8 cellular contexts compared by ENCODE assay signal in the genomic region with DNA sequence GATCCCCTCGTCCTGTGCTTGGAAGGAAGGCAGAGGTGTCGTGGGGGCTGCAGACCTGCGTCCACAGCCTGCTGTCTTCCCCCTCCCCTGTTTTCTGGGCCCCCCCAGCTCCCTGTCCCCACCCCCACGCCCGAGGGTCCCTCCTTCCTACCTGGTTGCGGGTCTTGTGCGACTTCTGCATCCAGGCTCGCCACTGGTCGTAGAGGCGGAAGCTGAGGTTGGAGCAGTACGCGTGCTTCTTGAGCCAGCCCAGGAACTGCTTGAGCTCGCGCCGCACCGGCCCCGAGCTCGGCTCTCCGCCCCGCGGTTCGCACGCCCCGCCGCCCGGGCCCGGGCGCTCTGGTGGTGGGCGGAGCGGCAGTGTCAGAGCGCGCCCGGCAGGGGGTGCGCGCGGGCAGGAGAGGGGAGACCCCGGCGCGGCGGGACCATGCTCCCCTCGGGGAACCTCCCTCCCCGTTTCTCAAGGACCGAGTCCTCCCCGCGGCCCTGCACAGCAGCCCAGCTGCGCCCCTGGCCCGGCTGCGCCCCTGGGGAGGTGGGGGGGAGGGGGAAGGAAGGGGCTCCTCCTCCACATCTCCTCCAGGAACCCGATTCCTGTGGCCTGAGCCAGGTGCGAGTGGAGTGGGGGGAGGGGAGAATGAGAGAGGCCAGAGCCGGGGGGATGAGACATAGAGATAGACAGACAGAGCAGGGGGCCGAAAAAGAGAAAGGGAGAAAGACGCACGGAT. TPM values are rescaled to one million over a fixed set of nuclear protein-coding genes. Genes with fewer than 3 reads are reported as not detected.
DNase-seq lines count a peak whose midpoint lies in the region; ATAC-seq and TF ChIP-seq lines count a peak whose summit lies in the region.

No MANE protein-coding gene starts in this region.

- no peak for TF ChIP-seq POLR2A in upper lobe of left lung (IDR thresholded peaks at IDR 0.05)

- TF ChIP-seq EP300 in upper lobe of left lung (IDR thresholded peaks at IDR 0.05): no peak

- WGBS in upper lobe of left lung, 2 donors: 1 to 8% methylated on average over 8 to 40 of the region's 54 CpGs

- H3K27ac Mint-ChIP-seq in activated naive CD4-positive, alpha-beta T cell treated with anti-CD3 and anti-CD28 coated beads, Interleukin-2, amount 50 U/mL, for 72 hours: no peak overlapping the region

- H3K27ac ChIP-seq in KOPT-K1 (ENCODE audit: low read depth, low read length, poor library complexity, severe bottlenecking): peak overlapping the region; percentile 31
- H3K27ac ChIP-seq in cardiac muscle cell: no peak overlapping the region
- H3K27ac ChIP-seq in upper lobe of left lung: peak overlapping the region in 3 of 4 donors; percentile 3 to 60 (median 24)

- DNase-seq in SHP77 (lab: John Stamatoyannopoulos, UW) (peak; percentile 65 to 67), SHP77 treated with DMSO at 0.1 percent for 48 hours (lab: John Stamatoyannopoulos, UW) (no peak), SKM-1 treated with dmso at 0.1 percent for 144 hours (lab: John Stamatoyannopoulos, UW; ENCODE audit: unreplicated experiment) (peak; percentile 49), cardiac muscle cell (ENCODE audit: low read depth in 1 of 2, low spot score in 1 of 2) (peak; percentile 90 to 92), posterior vena cava (ENCODE audit: low spot score) (peak; percentile 91), upper lobe of left lung (peak; percentile 77 to 96)
- peak; percentile 67 to 88 for DNase-seq in activated naive CD4-positive, alpha-beta T cell treated with anti-CD3 and anti-CD28 coated beads, Interleukin-2, amount 50 U/mL, for 72 hours (ENCODE audit: low spot score in 2 of 2)

- H3K36me3 ChIP-seq in KOPT-K1 (ENCODE audit: insufficient read depth, low read length): peaks cover 8% of the 10 kb centered on the region; the same call in 1 of the 2 replicates
- H3K36me3 ChIP-seq in cardiac muscle cell: no peaks in the 10 kb centered on the region
- H3K36me3 ChIP-seq in upper lobe of left lung: peaks cover 0 to 15% (median 9%) of the 10 kb centered on the region in 4 donors

- H3K4me1 ChIP-seq in cardiac muscle cell (ENCODE audit: low read depth) (no peaks in the 10 kb centered on the region), upper lobe of left lung (peaks cover 26 to 41% (median 30%) of the 10 kb centered on the region in 4 donors)

- no peaks in the 10 kb centered on the region for H3K36me3 Mint-ChIP-seq in activated naive CD4-positive, alpha-beta T cell treated with anti-CD3 and anti-CD28 coated beads, Interleukin-2, amount 50 U/mL, for 72 hours

- H3K27me3 ChIP-seq in cardiac muscle cell: peaks cover 4% of the 10 kb centered on the region
- no peaks in the 10 kb centered on the region for H3K27me3 ChIP-seq in upper lobe of left lung

- H3K9me3 Mint-ChIP-seq in activated naive CD4-positive, alpha-beta T cell treated with anti-CD3 and anti-CD28 coated beads, Interleukin-2, amount 50 U/mL, for 72 hours: no peaks in the 10 kb centered on the region

- peak overlapping the region; percentile 28 for H3K4me3 ChIP-seq in cardiac muscle cell
- peak overlapping the region in 3 of 4 donors; percentile 13 to 45 (median 42) for H3K4me3 ChIP-seq in upper lobe of left lung

- TF ChIP-seq CTCF in cardiac muscle cell (IDR thresholded peaks at IDR 0.05; ENCODE audit: low read depth, low read length) (peak; percentile 63), upper lobe of left lung (IDR thresholded peaks at IDR 0.05) (peak; percentile 94 to 98 (median 95))

- ATAC-seq in activated naive CD4-positive, alpha-beta T cell treated with anti-CD3 and anti-CD28 coated beads, Interleukin-2, amount 50 U/mL, for 72 hours: peak; percentile 73 to 75
- ATAC-seq in upper lobe of left lung (ENCODE audit: low FRiP score in 2 of 2): peak; percentile 76 to 89

- H3K9me3 ChIP-seq in KOPT-K1 (ENCODE audit: insufficient read depth, low read length, poor library complexity, severe bottlenecking) (no peaks in the 10 kb centered on the region), cardiac muscle cell (ENCODE audit: low read depth) (no peaks in the 10 kb centered on the region), upper lobe of left lung (no peaks in the 10 kb centered on the region)

- intact Hi-C loops in posterior vena cava (cut with DNase I): loop anchor here (5.0 to 10.0 kb wide), 2 partner anchors 78 to 251 kb away; no protein-coding TSS in a partner anchor

RNA-seq across cellular contexts. Expression of a gene that starts 5.7 kb away (rescaled TPM):
- 10 to 100 TPM; 25.2 to 64.0 TPM for total RNA-seq in activated naive CD4-positive, alpha-beta T cell treated with anti-CD3 and anti-CD28 coated beads, Interleukin-2, amount 50 U/mL, for 72 hours
- total RNA-seq in cardiac muscle cell: 130 and 133 TPM in 2 replicates
- polyA plus RNA-seq in cardiac muscle cell: 141 and 179 TPM in 2 replicates
- 10 to 100 TPM; 38.0 to 48.1 TPM for total RNA-seq in posterior vena cava
- 100 to 1,000 TPM in 1 of 6 donors, 10 to 100 TPM in 5; 83.6 to 114 (median 91.6) TPM for total RNA-seq in upper lobe of left lung

RNA-seq across cellular contexts. Expression of a gene that starts 12.3 kb away (rescaled TPM):
- not detected for total RNA-seq in activated naive CD4-positive, alpha-beta T cell treated with anti-CD3 and anti-CD28 coated beads, Interleukin-2, amount 50 U/mL, for 72 hours
- total RNA-seq in cardiac muscle cell (0.14 and 0.69 TPM in 2 replicates), posterior vena cava (100 to 1,000 TPM; 154 to 436 TPM), upper lobe of left lung (10 to 100 TPM; 15.0 to 54.8 (median 20.0) TPM)
- 0.89 and 1.2 TPM in 2 replicates for polyA plus RNA-seq in cardiac muscle cell

RNA-seq across cellular contexts. Expression of a gene that starts 18.4 kb away (rescaled TPM):
- total RNA-seq in activated naive CD4-positive, alpha-beta T cell treated with anti-CD3 and anti-CD28 coated beads, Interleukin-2, amount 50 U/mL, for 72 hours: under 1 TPM in 1 of 2 donors, not detected in 1; 0.64 TPM
- total RNA-seq in cardiac muscle cell: 0.74 and 1.6 TPM in 2 replicates
- 2.0 and 2.4 TPM in 2 replicates for polyA plus RNA-seq in cardiac muscle cell
- 10 to 100 TPM in 1 of 2 donors, 1 to 10 TPM in 1; 2.8 to 14.5 TPM for total RNA-seq in posterior vena cava
- 1 to 10 TPM in 2 of 6 donors, under 1 TPM in 2, not detected in 2; 0.30 to 2.8 (median 1.0) TPM for total RNA-seq in upper lobe of left lung

RNA-seq across cellular contexts. Expression of a gene that starts 22.6 kb away (rescaled TPM):
- 1,000 to 10,000 TPM; 1,677 to 1,782 TPM for total RNA-seq in activated naive CD4-positive, alpha-beta T cell treated with anti-CD3 and anti-CD28 coated beads, Interleukin-2, amount 50 U/mL, for 72 hours
- total RNA-seq in cardiac muscle cell (387 and 390 TPM in 2 replicates), posterior vena cava (100 to 1,000 TPM; 725 to 767 TPM), upper lobe of left lung (100 to 1,000 TPM; 127 to 988 (median 458) TPM)
- 415 and 457 TPM in 2 replicates for polyA plus RNA-seq in cardiac muscle cell

RNA-seq across cellular contexts. Expression of a gene that starts 36.6 kb away (rescaled TPM):
- total RNA-seq in activated naive CD4-positive, alpha-beta T cell treated with anti-CD3 and anti-CD28 coated beads, Interleukin-2, amount 50 U/mL, for 72 hours: 100 to 1,000 TPM in 1 of 2 donors, 10 to 100 TPM in 1; 75.8 to 122 TPM
- total RNA-seq in cardiac muscle cell: 137 and 160 TPM in 2 replicates
- 111 and 127 TPM in 2 replicates for polyA plus RNA-seq in cardiac muscle cell
- 10 to 100 TPM; 63.9 to 75.2 TPM for total RNA-seq in posterior vena cava
- total RNA-seq in upper lobe of left lung: 100 to 1,000 TPM in 3 of 6 donors, 10 to 100 TPM in 3; 69.6 to 333 (median 103) TPM
